Comparison of ENCODE assay signal across 1 cellular context in genomic region chr3:111069974-111070751, GRCh38.
TF ChIP-seq lines count a peak whose summit lies in the region.

No MANE protein-coding gene starts in this region.

TF ChIP-seq in HepG2, 621 proteins besides CTCF, POLR2A, EP300 and RAD21 (continued from another document):
- TF ChIP-seq ZNF280D (CRISPR knock-in tag; IDR thresholded peaks at IDR 0.05) = no peak
- no peak for TF ChIP-seq TGIF2 (CRISPR knock-in tag; IDR thresholded peaks at IDR 0.05)
- peak; percentile 41; the same call in 1 of the 2 replicates for TF ChIP-seq ZNF547 (CRISPR knock-in tag; IDR thresholded peaks at IDR 0.05)
- TF ChIP-seq ZNF431 (CRISPR knock-in tag; IDR thresholded peaks at IDR 0.05; ENCODE audit: borderline replicate concordance, low read depth) = no peak
- no peak for TF ChIP-seq HMGXB4 (CRISPR knock-in tag; IDR thresholded peaks at IDR 0.05; ENCODE audit: borderline replicate concordance in 1 of 2, low read depth in 1 of 2)
